1 cellular context compared by ENCODE assay signal in the genomic region with DNA sequence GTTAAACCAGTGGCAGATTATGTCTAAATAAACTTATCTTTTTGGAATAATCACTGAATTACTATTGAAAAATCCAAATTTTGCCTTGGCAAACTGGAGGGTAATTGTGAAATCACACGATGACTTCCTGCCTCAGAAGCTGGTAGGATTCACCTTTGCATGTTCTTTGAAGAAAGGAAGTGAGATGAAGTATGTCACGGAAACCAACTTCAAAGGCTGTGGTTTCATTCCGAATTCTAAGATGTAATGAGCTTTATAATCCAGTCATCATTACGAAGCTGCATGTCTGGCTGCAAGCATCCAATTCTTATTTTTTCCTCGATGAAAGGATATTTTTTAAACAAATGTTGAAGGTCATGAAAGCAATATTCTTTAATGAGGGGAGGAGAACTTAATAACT.
TF ChIP-seq lines count a peak whose summit lies in the region.

No MANE protein-coding gene starts in this region.

TF ChIP-seq in HCT116, 20 proteins besides CTCF, POLR2A, EP300 and RAD21 (continued from another document):
- TF ChIP-seq, protein P1, sequence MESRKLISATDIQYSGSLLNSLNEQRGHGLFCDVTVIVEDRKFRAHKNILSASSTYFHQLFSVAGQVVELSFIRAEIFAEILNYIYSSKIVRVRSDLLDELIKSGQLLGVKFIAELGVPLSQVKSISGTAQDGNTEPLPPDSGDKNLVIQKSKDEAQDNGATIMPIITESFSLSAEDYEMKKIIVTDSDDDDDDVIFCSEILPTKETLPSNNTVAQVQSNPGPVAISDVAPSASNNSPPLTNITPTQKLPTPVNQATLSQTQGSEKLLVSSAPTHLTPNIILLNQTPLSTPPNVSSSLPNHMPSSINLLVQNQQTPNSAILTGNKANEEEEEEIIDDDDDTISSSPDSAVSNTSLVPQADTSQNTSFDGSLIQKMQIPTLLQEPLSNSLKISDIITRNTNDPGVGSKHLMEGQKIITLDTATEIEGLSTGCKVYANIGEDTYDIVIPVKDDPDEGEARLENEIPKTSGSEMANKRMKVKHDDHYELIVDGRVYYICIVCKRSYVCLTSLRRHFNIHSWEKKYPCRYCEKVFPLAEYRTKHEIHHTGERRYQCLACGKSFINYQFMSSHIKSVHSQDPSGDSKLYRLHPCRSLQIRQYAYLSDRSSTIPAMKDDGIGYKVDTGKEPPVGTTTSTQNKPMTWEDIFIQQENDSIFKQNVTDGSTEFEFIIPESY (IDR thresholded peaks at IDR 0.05; ENCODE audit: extremely low read depth, insufficient replicate concordance, low read length), result no peak
- TF ChIP-seq CBX3 (IDR thresholded peaks at IDR 0.05; ENCODE audit: low read depth) (peak; percentile 5; the same call in 1 of the 2 replicates), ELF1 (IDR thresholded peaks at IDR 0.05; ENCODE audit: borderline replicate concordance, low read depth) (peak; percentile 19; the same call in 1 of the 2 replicates), JUND (IDR thresholded peaks at IDR 0.05) (peak; percentile 44; the same call in 1 of the 2 replicates), SP1 (IDR thresholded peaks at IDR 0.05; ENCODE audit: low read depth) (peak; percentile 59), EZH2 (IDR thresholded peaks at IDR 0.05) (no peak), FOSL1 (IDR thresholded peaks at IDR 0.05; ENCODE audit: low read depth) (peak; percentile 38), SRF (IDR thresholded peaks at IDR 0.05; ENCODE audit: low read depth) (0 out of 2 replicates have a peak, but pooled peaks have one; percentile 26), TCF7L2 (IDR thresholded peaks at IDR 0.05; ENCODE audit: borderline replicate concordance, extremely low read depth, insufficient read depth, insufficient read length) (peak; percentile 99)
- TF ChIP-seq, protein P2, sequence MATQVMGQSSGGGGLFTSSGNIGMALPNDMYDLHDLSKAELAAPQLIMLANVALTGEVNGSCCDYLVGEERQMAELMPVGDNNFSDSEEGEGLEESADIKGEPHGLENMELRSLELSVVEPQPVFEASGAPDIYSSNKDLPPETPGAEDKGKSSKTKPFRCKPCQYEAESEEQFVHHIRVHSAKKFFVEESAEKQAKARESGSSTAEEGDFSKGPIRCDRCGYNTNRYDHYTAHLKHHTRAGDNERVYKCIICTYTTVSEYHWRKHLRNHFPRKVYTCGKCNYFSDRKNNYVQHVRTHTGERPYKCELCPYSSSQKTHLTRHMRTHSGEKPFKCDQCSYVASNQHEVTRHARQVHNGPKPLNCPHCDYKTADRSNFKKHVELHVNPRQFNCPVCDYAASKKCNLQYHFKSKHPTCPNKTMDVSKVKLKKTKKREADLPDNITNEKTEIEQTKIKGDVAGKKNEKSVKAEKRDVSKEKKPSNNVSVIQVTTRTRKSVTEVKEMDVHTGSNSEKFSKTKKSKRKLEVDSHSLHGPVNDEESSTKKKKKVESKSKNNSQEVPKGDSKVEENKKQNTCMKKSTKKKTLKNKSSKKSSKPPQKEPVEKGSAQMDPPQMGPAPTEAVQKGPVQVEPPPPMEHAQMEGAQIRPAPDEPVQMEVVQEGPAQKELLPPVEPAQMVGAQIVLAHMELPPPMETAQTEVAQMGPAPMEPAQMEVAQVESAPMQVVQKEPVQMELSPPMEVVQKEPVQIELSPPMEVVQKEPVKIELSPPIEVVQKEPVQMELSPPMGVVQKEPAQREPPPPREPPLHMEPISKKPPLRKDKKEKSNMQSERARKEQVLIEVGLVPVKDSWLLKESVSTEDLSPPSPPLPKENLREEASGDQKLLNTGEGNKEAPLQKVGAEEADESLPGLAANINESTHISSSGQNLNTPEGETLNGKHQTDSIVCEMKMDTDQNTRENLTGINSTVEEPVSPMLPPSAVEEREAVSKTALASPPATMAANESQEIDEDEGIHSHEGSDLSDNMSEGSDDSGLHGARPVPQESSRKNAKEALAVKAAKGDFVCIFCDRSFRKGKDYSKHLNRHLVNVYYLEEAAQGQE (IDR thresholded peaks at IDR 0.05; ENCODE audit: low read depth), result no peak
TF ChIP-seq in HCT116: peak in this region for 8.
